24 cellular contexts compared by ENCODE assay signal in genomic region chrX:77595848-77596247, GRCh38.
"Had no signal": no experiment of that assay in that cellular context is flagged by ENCODE, and none has a peak within 500 bp of the region (broad histone marks: within the 10 kb centered on the region; RNA-seq: fewer than 3 reads in every experiment).

No MANE protein-coding gene starts in this region.

- DNase-seq: activated B cell treated with CpG ODN at 0.5 μM for 24 hours; activated CD4-positive, alpha-beta memory T cell treated with anti-CD3 and anti-CD28 coated beads for 36 hours; activated CD4-positive, alpha-beta T cell treated with anti-CD3 and anti-CD28 coated beads for 36 hours; activated CD8-positive, alpha-beta memory T cell treated with anti-CD3 and anti-CD28 coated beads, Interleukin-2, amount 10 ng/mL, durations not matched to agents 7 days and 5 days; activated gamma-delta T cell treated with Interleukin-2 at 50 U/mL for 16 hours; activated T-cell treated with anti-CD3 and anti-CD28 coated beads for 4 hours; aorta; brain microvascular endothelial cell; caudate nucleus; effector memory CD4-positive, alpha-beta T cell; kidney glomerular epithelial cell; left lung; mammary epithelial cell; natural killer cell; stimulated activated CD4-positive, alpha-beta T cell treated with anti-CD3 and anti-CD28 coated beads, Interleukin-4, amount 100 ng/mL, for 24 hours; stimulated activated naive CD4-positive, alpha-beta T cell treated with Interleukin-2 at 50 U/mL for 16 hours; T1000 had no signal

- H3K27me3 ChIP-seq: brain microvascular endothelial cell, left lung, vagina had no signal

- H3K4me1 ChIP-seq: left lung, prostate gland, vagina had no signal

- H3K9me3 Mint-ChIP-seq: activated CD4-positive, alpha-beta memory T cell treated with anti-CD3 and anti-CD28 coated beads for 36 hours; activated naive CD4-positive, alpha-beta T cell treated with anti-CD3 and anti-CD28 coated beads, Interleukin-2, amount 50 U/mL, for 24 hours; natural killer cell; T-helper 1 cell treated with Interleukin-12 subunit alpha and Interleukin-12 subunit beta and Interleukin-4 antibody, amounts not matched to agents 30 μg/mL and 1 μg/mL, for 36 hours; type B pancreatic cell had no signal

- H3K27me3 Mint-ChIP-seq: activated B cell treated with CpG ODN at 0.5 μM for 24 hours; activated CD4-positive, alpha-beta memory T cell treated with anti-CD3 and anti-CD28 coated beads for 36 hours; activated CD4-positive, alpha-beta T cell treated with anti-CD3 and anti-CD28 coated beads for 36 hours; activated CD8-positive, alpha-beta memory T cell treated with anti-CD3 and anti-CD28 coated beads, Interleukin-2, amount 10 ng/mL, durations not matched to agents 7 days and 5 days; activated naive CD4-positive, alpha-beta T cell treated with anti-CD3 and anti-CD28 coated beads, Interleukin-2, amount 50 U/mL, for 24 hours; type B pancreatic cell had no signal

- H3K9me3 ChIP-seq: left lung, prostate gland, thoracic aorta, vagina had no signal

- H3K4me1 Mint-ChIP-seq: mesothelial cell of epicardium had no signal

- ATAC-seq: activated CD4-positive, alpha-beta T cell treated with anti-CD3 and anti-CD28 coated beads for 36 hours; activated CD8-positive, alpha-beta memory T cell treated with anti-CD3 and anti-CD28 coated beads, Interleukin-2, amount 10 ng/mL, durations not matched to agents 7 days and 5 days; left lung; natural killer cell had no signal

- H3K4me3 ChIP-seq: left lung, prostate gland, thoracic aorta, vagina had no signal

- H3K27ac ChIP-seq: brain microvascular endothelial cell, left lung, prostate gland, thoracic aorta, vagina had no signal

- H3K36me3 ChIP-seq: brain microvascular endothelial cell, prostate gland, thoracic aorta had no signal

- H3K36me3 Mint-ChIP-seq: natural killer cell had no signal

- H3K4me3 Mint-ChIP-seq: activated B cell treated with CpG ODN at 0.5 μM for 24 hours; activated CD4-positive, alpha-beta memory T cell treated with anti-CD3 and anti-CD28 coated beads for 36 hours; activated CD4-positive, alpha-beta T cell treated with anti-CD3 and anti-CD28 coated beads for 36 hours; activated CD8-positive, alpha-beta memory T cell treated with anti-CD3 and anti-CD28 coated beads, Interleukin-2, amount 10 ng/mL, durations not matched to agents 7 days and 5 days; activated naive CD4-positive, alpha-beta T cell treated with anti-CD3 and anti-CD28 coated beads, Interleukin-2, amount 50 U/mL, for 24 hours; mesothelial cell of epicardium; natural killer cell; T-helper 1 cell treated with Interleukin-12 subunit alpha and Interleukin-12 subunit beta and Interleukin-4 antibody, amounts not matched to agents 30 μg/mL and 1 μg/mL, for 36 hours; type B pancreatic cell had no signal

- H3K27ac Mint-ChIP-seq: activated B cell treated with CpG ODN at 0.5 μM for 24 hours; activated CD4-positive, alpha-beta memory T cell treated with anti-CD3 and anti-CD28 coated beads for 36 hours; activated CD4-positive, alpha-beta T cell treated with anti-CD3 and anti-CD28 coated beads for 36 hours; activated CD8-positive, alpha-beta memory T cell treated with anti-CD3 and anti-CD28 coated beads, Interleukin-2, amount 10 ng/mL, durations not matched to agents 7 days and 5 days; activated naive CD4-positive, alpha-beta T cell treated with anti-CD3 and anti-CD28 coated beads, Interleukin-2, amount 50 U/mL, for 24 hours; mesothelial cell of epicardium; natural killer cell; T-helper 1 cell treated with Interleukin-12 subunit alpha and Interleukin-12 subunit beta and Interleukin-4 antibody, amounts not matched to agents 30 μg/mL and 1 μg/mL, for 36 hours; type B pancreatic cell had no signal
